In the genomic region with DNA sequence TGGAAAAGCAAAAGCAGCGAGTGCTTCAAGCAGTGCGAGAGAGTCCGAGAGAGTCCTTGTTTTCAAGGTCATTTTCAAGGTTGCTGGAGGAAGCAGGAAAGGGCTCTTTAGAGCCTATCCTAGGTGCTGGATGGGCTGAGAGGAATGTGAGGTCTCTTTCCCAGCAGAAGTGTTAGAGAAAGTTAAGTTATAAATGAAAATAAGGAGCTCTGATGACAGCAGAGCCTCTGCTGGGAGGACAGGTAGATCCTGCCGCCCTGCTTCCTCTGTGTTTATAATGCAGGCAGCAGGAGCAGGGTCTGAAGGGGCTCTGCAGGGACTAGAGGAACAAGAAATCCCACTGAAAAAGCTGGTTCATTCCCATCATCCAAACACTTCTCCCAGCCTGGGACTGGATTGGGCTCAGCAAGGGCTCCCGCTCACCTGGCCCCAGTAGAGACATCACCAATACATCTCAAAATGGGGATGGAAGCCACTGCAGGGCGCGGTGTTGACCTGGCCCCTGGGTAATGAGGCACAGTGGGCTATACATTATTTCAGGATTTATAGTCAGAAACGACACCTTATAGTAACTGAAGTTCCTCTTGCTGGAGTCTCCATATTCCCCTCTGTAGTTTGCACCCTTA, we compare ENCODE assay signal across 15 cellular contexts.
"Had no signal": no experiment of that assay in that cellular context is flagged by ENCODE, and none has a peak within 500 bp of the region (broad histone marks: within the 10 kb centered on the region; RNA-seq: fewer than 3 reads in every experiment).

No MANE protein-coding gene starts in this region.

- H3K4me3 Mint-ChIP-seq: activated CD4-positive, alpha-beta memory T cell treated with anti-CD3 and anti-CD28 coated beads, Interleukin-2, amount 10 ng/mL, durations not matched to agents 7 days and 5 days; activated naive CD8-positive, alpha-beta T cell treated with anti-CD3 and anti-CD28 coated beads, Interleukin-2, amount 10 ng/mL, durations not matched to agents 7 days and 5 days; activated T-helper 1 cell treated with anti-CD3 and anti-CD28 coated beads, Interleukin-12 subunit alpha, Interleukin-12 subunit beta, Interleukin-2, Interleukin-4 antibody, amounts not matched to agents 30 ng/mL and 10 ng/mL and 1 ng/mL, durations not matched to agents 14 hours and 24 hours and 36 hours; natural killer cell had no signal

- H3K4me3 ChIP-seq: dorsolateral prefrontal cortex, psoas muscle, tibial artery had no signal

- H3K9me3 ChIP-seq: psoas muscle, tibial artery had no signal

- H3K27me3 Mint-ChIP-seq: activated CD4-positive, alpha-beta memory T cell treated with anti-CD3 and anti-CD28 coated beads, Interleukin-2, amount 10 ng/mL, durations not matched to agents 7 days and 5 days had no signal

- H3K9me3 Mint-ChIP-seq: activated CD4-positive, alpha-beta memory T cell treated with anti-CD3 and anti-CD28 coated beads, Interleukin-2, amount 10 ng/mL, durations not matched to agents 7 days and 5 days; activated naive CD8-positive, alpha-beta T cell treated with anti-CD3 and anti-CD28 coated beads, Interleukin-2, amount 10 ng/mL, durations not matched to agents 7 days and 5 days; activated T-helper 1 cell treated with anti-CD3 and anti-CD28 coated beads, Interleukin-12 subunit alpha, Interleukin-12 subunit beta, Interleukin-2, Interleukin-4 antibody, amounts not matched to agents 30 ng/mL and 10 ng/mL and 1 ng/mL, durations not matched to agents 14 hours and 24 hours and 36 hours; natural killer cell had no signal

- H3K27me3 ChIP-seq: dorsolateral prefrontal cortex, tibial artery had no signal

- H3K36me3 ChIP-seq: brain microvascular endothelial cell, tibial artery had no signal

- H3K27ac ChIP-seq: brain microvascular endothelial cell, psoas muscle, tibial artery had no signal

- H3K27ac Mint-ChIP-seq: activated CD4-positive, alpha-beta memory T cell treated with anti-CD3 and anti-CD28 coated beads, Interleukin-2, amount 10 ng/mL, durations not matched to agents 7 days and 5 days; activated naive CD8-positive, alpha-beta T cell treated with anti-CD3 and anti-CD28 coated beads, Interleukin-2, amount 10 ng/mL, durations not matched to agents 7 days and 5 days; activated T-helper 1 cell treated with anti-CD3 and anti-CD28 coated beads, Interleukin-12 subunit alpha, Interleukin-12 subunit beta, Interleukin-2, Interleukin-4 antibody, amounts not matched to agents 30 ng/mL and 10 ng/mL and 1 ng/mL, durations not matched to agents 14 hours and 24 hours and 36 hours; natural killer cell had no signal

- H3K36me3 Mint-ChIP-seq: activated naive CD8-positive, alpha-beta T cell treated with anti-CD3 and anti-CD28 coated beads, Interleukin-2, amount 10 ng/mL, durations not matched to agents 7 days and 5 days; natural killer cell had no signal

- ATAC-seq: left ventricle myocardium superior, natural killer cell, psoas muscle had no signal

- DNase-seq: activated CD4-positive, alpha-beta memory T cell treated with anti-CD3 and anti-CD28 coated beads, Interleukin-2, amount 10 ng/mL, durations not matched to agents 7 days and 5 days; activated CD4-positive, alpha-beta T cell treated with anti-CD3 and anti-CD28 coated beads for 4 hours; activated naive CD8-positive, alpha-beta T cell treated with anti-CD3 and anti-CD28 coated beads, Interleukin-2, amount 10 ng/mL, durations not matched to agents 7 days and 5 days; brain microvascular endothelial cell; dorsolateral prefrontal cortex; kidney; left ventricle myocardium superior; mesenchymal stem cell; psoas muscle; stimulated activated CD4-positive, alpha-beta T cell treated with anti-CD3 and anti-CD28 coated beads, Interleukin-12 subunit alpha, Interleukin-12 subunit beta, amount 100 ng/mL, for 4 hours; stimulated activated CD4-positive, alpha-beta T cell treated with anti-CD3 and anti-CD28 coated beads, Interleukin-2, amount 100 ng/mL, for 24 hours; T-helper 2 cell had no signal
